ENCODE assay signal across 35 cellular contexts in genomic region chr4:83029688-83030087, GRCh38.
"Had no signal": no experiment of that assay in that cellular context is flagged by ENCODE, and none has a peak within 500 bp of the region (broad histone marks: within the 10 kb centered on the region; RNA-seq: fewer than 3 reads in every experiment).

No MANE protein-coding gene starts in this region.

- H3K9me3 ChIP-seq: adrenal gland, body of pancreas had no signal

- ATAC-seq: activated CD4-positive, alpha-beta T cell treated with anti-CD3 and anti-CD28 coated beads for 36 hours; activated CD8-positive, alpha-beta memory T cell treated with anti-CD3 and anti-CD28 coated beads, Interleukin-2, amount 10 ng/mL, durations not matched to agents 7 days and 5 days; activated CD8-positive, alpha-beta T cell treated with anti-CD3 and anti-CD28 coated beads, Interleukin-2, amount 10 ng/mL, durations not matched to agents 7 days and 5 days; activated naive CD8-positive, alpha-beta T cell treated with anti-CD3 and anti-CD28 coated beads, Interleukin-2, amount 50 U/mL, for 24 hours; body of pancreas; effector memory CD8-positive, alpha-beta T cell; gastroesophageal sphincter; heart right ventricle; T-helper 17 cell had no signal

- H3K4me1 ChIP-seq: adrenal gland, body of pancreas, esophagus muscularis mucosa, gastroesophageal sphincter, heart right ventricle had no signal

- H3K27me3 ChIP-seq: adrenal gland, body of pancreas, esophagus muscularis mucosa, gastroesophageal sphincter, heart right ventricle had no signal

- H3K36me3 ChIP-seq: adrenal gland, esophagus muscularis mucosa, gastroesophageal sphincter, heart right ventricle had no signal

- H3K9me3 Mint-ChIP-seq: activated naive CD4-positive, alpha-beta T cell treated with anti-CD3 and anti-CD28 coated beads, Interleukin-2, amount 50 U/mL, for 24 hours; effector memory CD8-positive, alpha-beta T cell had no signal

- FAIRE-seq: colon had no signal

- H3K4me1 Mint-ChIP-seq: activated naive CD4-positive, alpha-beta T cell treated with anti-CD3 and anti-CD28 coated beads, Interleukin-2, amount 50 U/mL, for 24 hours; T-helper 17 cell had no signal

- H3K27me3 Mint-ChIP-seq: activated CD4-positive, alpha-beta T cell treated with anti-CD3 and anti-CD28 coated beads for 36 hours; activated naive CD4-positive, alpha-beta T cell treated with anti-CD3 and anti-CD28 coated beads, Interleukin-2, amount 50 U/mL, for 24 hours; activated naive CD8-positive, alpha-beta T cell treated with anti-CD3 and anti-CD28 coated beads for 36 hours had no signal

- DNase-seq: activated CD4-positive, alpha-beta memory T cell treated with anti-CD3 and anti-CD28 coated beads for 36 hours; activated CD4-positive, alpha-beta T cell treated with anti-CD3 and anti-CD28 coated beads for 36 hours; activated CD4-positive, alpha-beta T cell treated with anti-CD3 and anti-CD28 coated beads, Interleukin-2, amount 10 ng/mL, durations not matched to agents 24 days and 14 days; activated CD4-positive, CD25-positive, alpha-beta regulatory T cell; activated CD4-positive, CD25-positive, alpha-beta regulatory T cell treated with anti-CD3 and anti-CD28 coated beads, Interleukin-2, amount 50 U/mL, for 72 hours; activated CD8-positive, alpha-beta memory T cell treated with anti-CD3 and anti-CD28 coated beads, Interleukin-2, amount 10 ng/mL, durations not matched to agents 7 days and 5 days; activated CD8-positive, alpha-beta memory T cell treated with anti-CD3 and anti-CD28 coated beads, Interleukin-2, amount 50 U/mL, for 4 hours; activated CD8-positive, alpha-beta T cell treated with anti-CD3 and anti-CD28 coated beads, Interleukin-2, amount 10 ng/mL, durations not matched to agents 7 days and 5 days; activated effector memory CD4-positive, alpha-beta T cell treated with anti-CD3 and anti-CD28 coated beads, Interleukin-2, amount 50 U/mL, for 16 hours; activated naive CD4-positive, alpha-beta T cell treated with anti-CD3 and anti-CD28 coated beads for 36 hours; activated naive CD8-positive, alpha-beta T cell treated with anti-CD3 and anti-CD28 coated beads for 36 hours; activated naive CD8-positive, alpha-beta T cell treated with anti-CD3 and anti-CD28 coated beads, Interleukin-2, amount 50 U/mL, for 24 hours; activated T-cell treated with anti-CD3 and anti-CD28 coated beads, Interleukin-2, amount 50 U/mL, for 1 hour; activated T-cell treated with anti-CD3 and anti-CD28 coated beads, Interleukin-2, amount 50 U/mL, for 48 hours; adrenal gland; amygdala; aorta; body of pancreas; caudate nucleus; cortex of kidney; dermis blood vessel endothelial cell; effector CD4-positive, alpha-beta T cell; effector memory CD8-positive, alpha-beta T cell; erythroblast; foreskin melanocyte; heart right ventricle; T-helper 17 cell; T1000 had no signal

- H3K4me3 ChIP-seq: adrenal gland, body of pancreas, esophagus muscularis mucosa, gastroesophageal sphincter, heart right ventricle had no signal

- H3K4me3 Mint-ChIP-seq: activated CD4-positive, alpha-beta memory T cell treated with anti-CD3 and anti-CD28 coated beads for 36 hours; activated CD4-positive, alpha-beta T cell treated with anti-CD3 and anti-CD28 coated beads for 36 hours; activated CD4-positive, alpha-beta T cell treated with anti-CD3 and anti-CD28 coated beads, Interleukin-2, amount 10 ng/mL, durations not matched to agents 24 days and 14 days; activated CD8-positive, alpha-beta memory T cell treated with anti-CD3 and anti-CD28 coated beads, Interleukin-2, amount 10 ng/mL, durations not matched to agents 7 days and 5 days; activated CD8-positive, alpha-beta T cell treated with anti-CD3 and anti-CD28 coated beads, Interleukin-2, amount 10 ng/mL, durations not matched to agents 7 days and 5 days; activated naive CD4-positive, alpha-beta T cell treated with anti-CD3 and anti-CD28 coated beads for 36 hours; activated naive CD4-positive, alpha-beta T cell treated with anti-CD3 and anti-CD28 coated beads, Interleukin-2, amount 50 U/mL, for 24 hours; activated naive CD8-positive, alpha-beta T cell treated with anti-CD3 and anti-CD28 coated beads for 36 hours; activated naive CD8-positive, alpha-beta T cell treated with anti-CD3 and anti-CD28 coated beads, Interleukin-2, amount 50 U/mL, for 24 hours; activated T-helper 1 cell treated with anti-CD3 and anti-CD28 coated beads, Interleukin-12 subunit alpha, Interleukin-12 subunit beta, Interleukin-2, Interleukin-4 antibody, amounts not matched to agents 30 ng/mL and 10 ng/mL and 1 ng/mL, durations not matched to agents 14 hours and 24 hours and 36 hours; effector memory CD8-positive, alpha-beta T cell; T-helper 17 cell; T-helper 2 cell treated with Interferon-gamma antibody and Interleukin-4, amounts not matched to agents 5 μg/mL and 100 μg/mL, for 36 hours had no signal

- H3K27ac ChIP-seq: adrenal gland, body of pancreas, esophagus muscularis mucosa, gastroesophageal sphincter, heart right ventricle had no signal

- H3K27ac Mint-ChIP-seq: activated CD4-positive, alpha-beta memory T cell treated with anti-CD3 and anti-CD28 coated beads for 36 hours; activated CD4-positive, alpha-beta T cell treated with anti-CD3 and anti-CD28 coated beads for 36 hours; activated CD4-positive, alpha-beta T cell treated with anti-CD3 and anti-CD28 coated beads, Interleukin-2, amount 10 ng/mL, durations not matched to agents 24 days and 14 days; activated CD8-positive, alpha-beta memory T cell treated with anti-CD3 and anti-CD28 coated beads, Interleukin-2, amount 10 ng/mL, durations not matched to agents 7 days and 5 days; activated CD8-positive, alpha-beta T cell treated with anti-CD3 and anti-CD28 coated beads, Interleukin-2, amount 10 ng/mL, durations not matched to agents 7 days and 5 days; activated naive CD4-positive, alpha-beta T cell treated with anti-CD3 and anti-CD28 coated beads for 36 hours; activated naive CD4-positive, alpha-beta T cell treated with anti-CD3 and anti-CD28 coated beads, Interleukin-2, amount 50 U/mL, for 24 hours; activated naive CD8-positive, alpha-beta T cell treated with anti-CD3 and anti-CD28 coated beads for 36 hours; activated naive CD8-positive, alpha-beta T cell treated with anti-CD3 and anti-CD28 coated beads, Interleukin-2, amount 50 U/mL, for 24 hours; activated T-helper 1 cell treated with anti-CD3 and anti-CD28 coated beads, Interleukin-12 subunit alpha, Interleukin-12 subunit beta, Interleukin-2, Interleukin-4 antibody, amounts not matched to agents 30 ng/mL and 10 ng/mL and 1 ng/mL, durations not matched to agents 14 hours and 24 hours and 36 hours; activated T-helper 2 cell treated with anti-CD3 and anti-CD28 coated beads, Interferon-gamma antibody, Interleukin-2, Interleukin-4, amounts not matched to agents 10 μg/mL and 5 μg/mL and 100 μg/mL, durations not matched to agents 14 hours and 24 hours and 36 hours; effector memory CD8-positive, alpha-beta T cell; T-helper 17 cell; T-helper 2 cell treated with Interferon-gamma antibody and Interleukin-4, amounts not matched to agents 5 μg/mL and 100 μg/mL, for 36 hours had no signal
